In genomic region chr7:27535795-27536194, GRCh38 we compare ENCODE assay signal across 18 cellular contexts.
A peak's percentile ranks its signal among the peaks of the same experiment; 100 is the strongest.
DNase-seq lines count a peak whose midpoint lies in the region; ATAC-seq, FAIRE-seq and TF ChIP-seq lines count a peak whose summit lies in the region.
"Had no signal": no experiment of that assay in that cellular context is flagged by ENCODE, and none has a peak within 500 bp of the region (broad histone marks: within the 10 kb centered on the region; RNA-seq: fewer than 3 reads in every experiment).

No MANE protein-coding gene starts in this region.

- H3K4me2 ChIP-seq in IMR-90 (ENCODE audit: low read depth, low read length) (no peak overlapping the region), neural cell (ENCODE audit: low read length) (no peak overlapping the region), PC-9 (no peak overlapping the region)
- H3K4me2 ChIP-seq: BLaER1 had no signal

- H3K9me3 ChIP-seq in IMR-90 (ENCODE audit: control insufficient read depth, insufficient read depth, low read length) (no peaks in the 10 kb centered on the region), neural cell (ENCODE audit: low read length) (no peaks in the 10 kb centered on the region), PC-9 (ENCODE audit: insufficient read depth, low read depth) (no peaks in the 10 kb centered on the region)

- H3K79me2 ChIP-seq in neural cell (replicated peaks; ENCODE audit: insufficient read depth, low read length) (no peaks in the 10 kb centered on the region), PC-9 (ENCODE audit: low read depth) (no peaks in the 10 kb centered on the region)

- no peak overlapping the region for H2AFZ ChIP-seq in IMR-90 (replicated peaks; ENCODE audit: low read length, poor library complexity)
- no peak overlapping the region for H2AFZ ChIP-seq in neural cell (ENCODE audit: low read depth, low read length)
- no peak overlapping the region for H2AFZ ChIP-seq in PC-9
- H2AFZ ChIP-seq: GM23248 had no signal

- H3K36me3 Mint-ChIP-seq in CD14-positive monocyte, result peaks cover 4 to 12% of the 10 kb centered on the region in 2 donors

- CTCF ChIA-PET in IMR-90 (lab: Yijun Ruan, JAX) (no interaction called here), PC-9 (lab: Charles Lee) (no interaction called here)

- H2BK15ac ChIP-seq in IMR-90 (ENCODE audit: low read depth, low read length), result no peak overlapping the region

- TF ChIP-seq POLR2A in IMR-90 (IDR thresholded peaks at IDR 0.05; ENCODE audit: low read depth, low read length), result no peak

- H2AK9ac ChIP-seq in IMR-90 (replicated peaks; ENCODE audit: low read depth, low read length, poor library complexity), result no peak overlapping the region

- BruUV-seq in IMR-90 (replicated peaks; lab: Mats Ljungman, UMichigan) (no TSS peak), PC-9 (replicated peaks; lab: Mats Ljungman, UMichigan) (no TSS peak)

- ATAC-seq in IMR-90 (ENCODE audit: low read depth), result no peak

- peaks cover 0 to 3% (median 0%) of the 10 kb centered on the region in 7 donors for H3K9me3 Mint-ChIP-seq in CD14-positive monocyte
- H3K9me3 Mint-ChIP-seq: CD4-positive, alpha-beta T cell; CD8-positive, alpha-beta memory T cell; H9; HFFc6 had no signal

- peaks cover 3% of the 10 kb centered on the region; the same call in 1 of the 2 replicates for H3K9me1 ChIP-seq in IMR-90 (ENCODE audit: insufficient read depth, low read length)

- no peak overlapping the region for H2BK5ac ChIP-seq in IMR-90 (ENCODE audit: low read depth, low read length, poor library complexity, severe bottlenecking)

- no peak overlapping the region for H3K23ac ChIP-seq in IMR-90 (ENCODE audit: low read depth, low read length)

- DNase-seq in IMR-90, result peak; percentile 12
- DNase-seq in CD14-positive monocyte (ENCODE audit: low spot score), result no peak
- DNase-seq in PC-9, result no peak
- no peak for DNase-seq in NCI-H1417 (lab: John Stamatoyannopoulos, UW)
- DNase-seq: CD4-positive, alpha-beta T cell; CD8-positive, alpha-beta memory T cell; DMS53; DMS79 treated with DMSO at 0.1 percent for 48 hours; GM23248; H9; HFFc6 had no signal

- H3K9me2 ChIP-seq in neural cell (ENCODE audit: insufficient read depth, low read length) (no peaks in the 10 kb centered on the region), PC-9 (ENCODE audit: insufficient read depth) (no peaks in the 10 kb centered on the region)

- no peaks in the 10 kb centered on the region for H3K79me1 ChIP-seq in IMR-90 (ENCODE audit: low read depth in 1 of 2, low read length in 2 of 2)

- H3K4me1 Mint-ChIP-seq in CD14-positive monocyte, result no peaks in the 10 kb centered on the region
- H3K4me1 Mint-ChIP-seq: B cell; CD8-positive, alpha-beta memory T cell had no signal

- no peak overlapping the region for H3K4me3 Mint-ChIP-seq in CD14-positive monocyte
- H3K4me3 Mint-ChIP-seq: B cell; CD4-positive, alpha-beta T cell; CD8-positive, alpha-beta memory T cell; H9; HFFc6 had no signal

- no peak overlapping the region for H3K4ac ChIP-seq in IMR-90 (ENCODE audit: low read depth, low read length)

- peak; percentile 84 for FAIRE-seq in G401.6 (lab: Jason Lieb, UNC)
- FAIRE-seq: GM12892, H1 had no signal

- no peak overlapping the region for H3K4me3 ChIP-seq in IMR-90 (ENCODE audit: insufficient read depth, low read depth, low read length)
- no peak overlapping the region for H3K4me3 ChIP-seq in neural cell (ENCODE audit: low read length)
- no peak overlapping the region for H3K4me3 ChIP-seq in PC-9
- H3K4me3 ChIP-seq: BLaER1, GM23248 had no signal

- no peak overlapping the region for H3K18ac ChIP-seq in IMR-90 (ENCODE audit: low read depth, low read length)

- H3F3A ChIP-seq in neural cell (ENCODE audit: insufficient read depth, low read length, poor library complexity, severe bottlenecking) (no peaks in the 10 kb centered on the region), PC-9 (ENCODE audit: insufficient read depth, low read depth) (no peaks in the 10 kb centered on the region)

- no peak overlapping the region for H3K56ac ChIP-seq in IMR-90 (ENCODE audit: extremely low read depth, insufficient read depth, low read length)

- no peak overlapping the region for H2BK20ac ChIP-seq in IMR-90 (ENCODE audit: low read depth, low read length)

- H3K27me3 Mint-ChIP-seq in CD14-positive monocyte (ENCODE audit: low read depth in 3 of 3), result no peaks in the 10 kb centered on the region
- H3K27me3 Mint-ChIP-seq: B cell; CD4-positive, alpha-beta T cell; CD8-positive, alpha-beta memory T cell had no signal

- no peak overlapping the region for H4K5ac ChIP-seq in IMR-90 (ENCODE audit: low read depth, low read length)

- no peak for TF ChIP-seq CTCF in IMR-90 (conservative IDR thresholded peaks at IDR 0.05; ENCODE audit: low read depth, low read length)
- TF ChIP-seq CTCF in neural cell (IDR thresholded peaks at IDR 0.05; ENCODE audit: poor library complexity, severe bottlenecking), result no peak
- TF ChIP-seq CTCF in CD14-positive monocyte (IDR thresholded peaks at IDR 0.05), result no peak
- no peak for TF ChIP-seq CTCF in PC-9 (conservative IDR thresholded peaks at IDR 0.05)

- no peak overlapping the region for H4K8ac ChIP-seq in IMR-90 (ENCODE audit: low read depth in 2 of 2, low read length in 2 of 2)

- dilution Hi-C loops in IMR-90 (cut with HindIII; ENCODE audit: low sequenced_read_pairs, unreplicated experiment), result no loop called here

- TF ChIP-seq EP300 in neural cell (conservative IDR thresholded peaks at IDR 0.05; ENCODE audit: poor library complexity, severe bottlenecking), result no peak

- TF ChIP-seq RAD21 in IMR-90 (IDR thresholded peaks at IDR 0.05; ENCODE audit: low read length) (no peak), neural cell (conservative IDR thresholded peaks at IDR 0.05) (no peak)

- no CpG with 5 or more reads among the region's 4 CpGs for WGBS in IMR-90 (ENCODE audit: extremely low coverage in 2 of 2, insufficient read length in 1 of 2), 2 experiments

- H3K27me3 ChIP-seq in IMR-90 (ENCODE audit: control insufficient read depth, insufficient read depth, low read length) (no peaks in the 10 kb centered on the region), neural cell (ENCODE audit: insufficient read depth, low read depth, low read length) (no peaks in the 10 kb centered on the region), PC-9 (ENCODE audit: insufficient read depth, low read depth) (no peaks in the 10 kb centered on the region)
- H3K27me3 ChIP-seq: BLaER1 had no signal

- H4K20me1 ChIP-seq in IMR-90 (ENCODE audit: insufficient read depth, low read length) (no peaks in the 10 kb centered on the region), neural cell (ENCODE audit: insufficient read depth) (no peaks in the 10 kb centered on the region), PC-9 (ENCODE audit: insufficient read depth) (no peaks in the 10 kb centered on the region)
- H4K20me1 ChIP-seq: BLaER1 had no signal

- H3K27ac Mint-ChIP-seq in CD14-positive monocyte, result no peak overlapping the region
- H3K27ac Mint-ChIP-seq: B cell; CD4-positive, alpha-beta T cell; CD8-positive, alpha-beta memory T cell; H9; HFFc6 had no signal

- H3K4me1 ChIP-seq in IMR-90 (ENCODE audit: control insufficient read depth, insufficient read depth, low read length) (peaks cover 11% of the 10 kb centered on the region), PC-9 (replicated peaks; ENCODE audit: insufficient read depth) (no peaks in the 10 kb centered on the region)
- H3K4me1 ChIP-seq: BLaER1 had no signal

- in situ Hi-C loops in IMR-90 (cut with MboI; ENCODE audit: low sequenced_read_pairs), result no loop called here

- H3K27ac ChIP-seq in IMR-90 (ENCODE audit: insufficient read depth, low read length) (no peak overlapping the region), neural cell (ENCODE audit: low read length) (peak overlapping the region; percentile 85), PC-9 (no peak overlapping the region)
- H3K27ac ChIP-seq: BLaER1, C4-2B, GM23248 had no signal

- intact Hi-C loops in IMR-90 (cut with micrococcal nuclease), result no loop called here
- intact Hi-C loops in CD14-positive monocyte (cut with micrococcal nuclease), result no loop called here
- intact Hi-C loops in PC-9 (cut with micrococcal nuclease; ENCODE audit: unreplicated experiment), result no loop called here

- H3K14ac ChIP-seq in IMR-90 (replicated peaks; ENCODE audit: low read depth, low read length), result no peak overlapping the region

- POLR2A ChIA-PET in IMR-90 (lab: Charles Lee; ENCODE audit: unreplicated experiment) (no interaction called here), PC-9 (lab: Charles Lee; ENCODE audit: unreplicated experiment) (no interaction called here)

- H3K36me3 ChIP-seq in IMR-90 (ENCODE audit: control insufficient read depth, insufficient read depth, low read length), result peaks cover 2% of the 10 kb centered on the region; the same call in 1 of the 2 replicates
- H3K36me3 ChIP-seq in neural cell (ENCODE audit: insufficient read depth, low read length), result peaks cover 7% of the 10 kb centered on the region
- 0 out of 2 replicates have a peak, but pooled peaks cover 3% of the 10 kb centered on the region for H3K36me3 ChIP-seq in PC-9 (ENCODE audit: low read depth)

- H3K9ac ChIP-seq in IMR-90 (ENCODE audit: low read depth, low read length) (no peak overlapping the region), neural cell (ENCODE audit: low read length) (no peak overlapping the region)
- H3K9ac ChIP-seq: BLaER1, GM23248 had no signal

- H2BK120ac ChIP-seq in IMR-90 (ENCODE audit: low read depth, low read length), result no peak overlapping the region

- H4K91ac ChIP-seq in IMR-90 (ENCODE audit: insufficient read depth, low read depth, low read length), result no peak overlapping the region

- no peak overlapping the region for H2AK5ac ChIP-seq in IMR-90 (ENCODE audit: low read depth, low read length)

TF ChIP-seq in IMR-90, 13 proteins besides CTCF, POLR2A, EP300 and RAD21:
- TF ChIP-seq MAFK (IDR thresholded peaks at IDR 0.05; ENCODE audit: low read depth, low read length) (no peak), NFE2L2 (IDR thresholded peaks at IDR 0.05; ENCODE audit: low read depth, low read length) (no peak), RCOR1 (IDR thresholded peaks at IDR 0.05; ENCODE audit: insufficient replicate concordance, low read length) (no peak), BHLHE40 (IDR thresholded peaks at IDR 0.05; ENCODE audit: low read depth, low read length) (no peak), MAZ (IDR thresholded peaks at IDR 0.05; ENCODE audit: borderline replicate concordance, low read depth, low read length) (no peak), RFX5 (IDR thresholded peaks at IDR 0.05; ENCODE audit: low read depth, low read length) (no peak)

TF ChIP-seq in neural cell, 6 proteins besides CTCF, POLR2A, EP300 and RAD21 (continues in another document):
- TF ChIP-seq POLR2AphosphoS5 (IDR thresholded peaks at IDR 0.05), result no peak
- TF ChIP-seq EZH2 (IDR thresholded peaks at IDR 0.05; ENCODE audit: borderline replicate concordance, insufficient read depth, low read length, poor library complexity, severe bottlenecking), result no peak
